ENCODE assay signal across 12 cellular contexts in the genomic region with DNA sequence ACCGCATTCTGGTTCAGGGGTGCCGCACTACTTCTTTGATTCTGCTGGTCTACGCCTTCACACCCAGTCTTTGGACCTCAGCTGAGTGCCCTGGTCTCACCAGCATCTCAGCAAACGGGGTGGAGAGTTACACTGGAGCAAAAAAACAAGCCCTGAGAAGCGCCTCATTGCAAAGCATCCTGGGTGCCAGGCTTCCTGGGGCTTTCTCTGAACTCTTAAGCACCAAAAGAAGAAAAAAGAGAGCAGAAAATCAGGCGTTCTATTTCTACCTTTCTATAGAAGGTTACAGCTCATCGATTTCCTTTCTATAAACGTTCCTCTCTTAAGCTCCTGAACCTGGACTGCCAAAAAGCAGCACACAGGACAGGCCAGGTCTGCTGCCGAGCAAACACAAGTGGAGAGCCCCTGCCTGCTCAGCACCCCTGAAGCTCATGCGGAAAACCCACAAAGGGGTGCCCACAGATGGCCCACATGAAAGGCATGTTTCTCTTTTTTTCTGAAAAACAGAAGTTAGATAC.
DNase-seq lines count a peak whose midpoint lies in the region; ATAC-seq and TF ChIP-seq lines count a peak whose summit lies in the region.
"Had no signal": no experiment of that assay in that cellular context is flagged by ENCODE, and none has a peak within 500 bp of the region (broad histone marks: within the 10 kb centered on the region; RNA-seq: fewer than 3 reads in every experiment).

No MANE protein-coding gene starts in this region.

- CTCF ChIA-PET in activated naive CD4-positive, alpha-beta T cell treated with anti-CD3 and anti-CD28 coated beads, Interleukin-2, amount 10 ng/mL, durations not matched to agents 7 days and 5 days (lab: Charles Lee), result interaction anchor here (1.1 to 1.3 kb wide), 3 partner anchors 61 to 273 kb away, joined by 3 to 7 read pairs (median 3); no protein-coding TSS in a partner anchor

- H3K36me3 Mint-ChIP-seq in activated naive CD4-positive, alpha-beta T cell treated with anti-CD3 and anti-CD28 coated beads, Interleukin-2, amount 10 ng/mL, durations not matched to agents 7 days and 5 days, result peaks cover 81% of the 10 kb centered on the region
- H3K36me3 Mint-ChIP-seq in osteocyte (ENCODE audit: unreplicated experiment), result no peaks in the 10 kb centered on the region

- no peaks in the 10 kb centered on the region for H3K27me3 Mint-ChIP-seq in activated naive CD4-positive, alpha-beta T cell treated with anti-CD3 and anti-CD28 coated beads, Interleukin-2, amount 10 ng/mL, durations not matched to agents 7 days and 5 days
- no peaks in the 10 kb centered on the region for H3K27me3 Mint-ChIP-seq in osteocyte (ENCODE audit: unreplicated experiment)
- H3K27me3 Mint-ChIP-seq: brain had no signal

- TF ChIP-seq CTCF in osteocyte (IDR thresholded peaks at IDR 0.05), result no peak

- H3K27ac Mint-ChIP-seq in activated naive CD4-positive, alpha-beta T cell treated with anti-CD3 and anti-CD28 coated beads, Interleukin-2, amount 10 ng/mL, durations not matched to agents 7 days and 5 days, result peak overlapping the region; percentile 100
- no peak overlapping the region for H3K27ac Mint-ChIP-seq in osteocyte (ENCODE audit: unreplicated experiment)
- H3K27ac Mint-ChIP-seq: brain had no signal

- H3K9me3 Mint-ChIP-seq in activated naive CD4-positive, alpha-beta T cell treated with anti-CD3 and anti-CD28 coated beads, Interleukin-2, amount 10 ng/mL, durations not matched to agents 7 days and 5 days, result peaks cover 16% of the 10 kb centered on the region
- peaks cover 12% of the 10 kb centered on the region for H3K9me3 Mint-ChIP-seq in osteocyte (ENCODE audit: unreplicated experiment)

- peaks cover 70% of the 10 kb centered on the region for H3K4me1 Mint-ChIP-seq in activated naive CD4-positive, alpha-beta T cell treated with anti-CD3 and anti-CD28 coated beads, Interleukin-2, amount 10 ng/mL, durations not matched to agents 7 days and 5 days
- H3K4me1 Mint-ChIP-seq in osteocyte (ENCODE audit: unreplicated experiment), result no peaks in the 10 kb centered on the region

- ATAC-seq in GM18498 (IDR thresholded peaks at IDR 0.05; ENCODE audit: unreplicated experiment), result peak; percentile 50
- ATAC-seq in HG03565 (IDR thresholded peaks at IDR 0.05; ENCODE audit: unreplicated experiment), result no peak
- no peak for ATAC-seq in GM18909 (IDR thresholded peaks at IDR 0.05; ENCODE audit: poor library complexity, unreplicated experiment)
- ATAC-seq: foreskin keratinocyte had no signal

- peak; percentile 67 for DNase-seq in activated CD4-positive, CD25-positive, alpha-beta regulatory T cell treated with anti-CD3 and anti-CD28 coated beads, Interleukin-2, amount 50 U/mL, for 72 hours
- DNase-seq in activated naive CD4-positive, alpha-beta T cell treated with anti-CD3 and anti-CD28 coated beads, Interleukin-2, amount 10 ng/mL, durations not matched to agents 7 days and 5 days, result peak; percentile 87
- DNase-seq in stimulated activated CD4-positive, alpha-beta T cell treated with anti-CD3 and anti-CD28 coated beads, Interleukin-4, amount 100 ng/mL, for 24 hours, result peak; percentile 59
- DNase-seq in osteocyte (ENCODE audit: extremely low spot score, unreplicated experiment) (no peak), NK-92 (lab: John Stamatoyannopoulos, UW; ENCODE audit: unreplicated experiment) (no peak)
- DNase-seq: foreskin keratinocyte, H9, retina had no signal

- H3K4me3 Mint-ChIP-seq in activated naive CD4-positive, alpha-beta T cell treated with anti-CD3 and anti-CD28 coated beads, Interleukin-2, amount 10 ng/mL, durations not matched to agents 7 days and 5 days, result peak overlapping the region; percentile 65
- no peak overlapping the region for H3K4me3 Mint-ChIP-seq in osteocyte (ENCODE audit: unreplicated experiment)
- H3K4me3 Mint-ChIP-seq: brain, H9 had no signal

Comparison
In these comparisons a context has a peak if more than half of its experiments do, and no peak if none do; other contexts are left out.
1. DNase-seq: peak in activated CD4-positive, CD25-positive, alpha-beta regulatory T cell treated with anti-CD3 and anti-CD28 coated beads, Interleukin-2, amount 50 U/mL, for 72 hours (single experiment), activated naive CD4-positive, alpha-beta T cell treated with anti-CD3 and anti-CD28 coated beads, Interleukin-2, amount 10 ng/mL, durations not matched to agents 7 days and 5 days (single experiment) and stimulated activated CD4-positive, alpha-beta T cell treated with anti-CD3 and anti-CD28 coated beads, Interleukin-4, amount 100 ng/mL, for 24 hours (single experiment); none in osteocyte (single experiment) and NK-92 (single experiment).